ENCODE assay signal across 25 cellular contexts in genomic region chr11:96680515-96680914, GRCh38.
"Had no signal": no experiment of that assay in that cellular context is flagged by ENCODE, and none has a peak within 500 bp of the region (broad histone marks: within the 10 kb centered on the region; RNA-seq: fewer than 3 reads in every experiment).

No MANE protein-coding gene starts in this region.

- H3K4me2 ChIP-seq: smooth muscle cell had no signal

- H3K4me1 Mint-ChIP-seq: memory B cell; naive thymus-derived CD4-positive, alpha-beta T cell; stimulated activated naive CD8-positive, alpha-beta T cell treated with anti-CD3 and anti-CD28 coated beads, Interleukin-15, amount 100 ng/mL, for 72 hours had no signal

- H3K27me3 ChIP-seq: right atrium auricular region had no signal

- ATAC-seq: effector memory CD8-positive, alpha-beta T cell; left lobe of liver; naive thymus-derived CD4-positive, alpha-beta T cell; sciatic nerve; stimulated activated naive CD8-positive, alpha-beta T cell treated with anti-CD3 and anti-CD28 coated beads, Interleukin-15, amount 100 ng/mL, for 72 hours had no signal

- H3K27me3 Mint-ChIP-seq: effector memory CD8-positive, alpha-beta T cell; memory B cell; naive thymus-derived CD4-positive, alpha-beta T cell; stimulated activated naive CD8-positive, alpha-beta T cell treated with anti-CD3 and anti-CD28 coated beads, Interleukin-15, amount 100 ng/mL, for 72 hours had no signal

- FAIRE-seq: endometrium, frontal cortex, keratinocyte had no signal

- H3K36me3 Mint-ChIP-seq: memory B cell; mesothelial cell of epicardium; naive thymus-derived CD4-positive, alpha-beta T cell had no signal

- H3K27ac ChIP-seq: coronary artery, prostate gland, right atrium auricular region, suprapubic skin had no signal

- H3K4me3 Mint-ChIP-seq: effector memory CD8-positive, alpha-beta T cell; memory B cell; mesothelial cell of epicardium; naive thymus-derived CD4-positive, alpha-beta T cell; nephron; stimulated activated naive CD8-positive, alpha-beta T cell treated with anti-CD3 and anti-CD28 coated beads, Interleukin-15, amount 100 ng/mL, for 72 hours had no signal

- DNase-seq: effector memory CD8-positive, alpha-beta T cell; erythroblast; naive thymus-derived CD4-positive, alpha-beta T cell; nucleus accumbens; stimulated activated CD4-positive, alpha-beta T cell treated with anti-CD3 and anti-CD28 coated beads, Interleukin-12 subunit alpha, Interleukin-12 subunit beta, amount 100 ng/mL, for 4 hours; stimulated activated CD4-positive, alpha-beta T cell treated with anti-CD3 and anti-CD28 coated beads, Interleukin-1b, Interleukin-23, amount 100 ng/mL, for 48 hours; stimulated activated CD4-positive, alpha-beta T cell treated with anti-CD3 and anti-CD28 coated beads, Interleukin-4, amount 100 ng/mL, for 1 hour; stimulated activated CD8-positive, alpha-beta memory T cell treated with anti-CD3 and anti-CD28 coated beads, Interleukin-4, amount 100 ng/mL, for 48 hours; stimulated activated naive CD4-positive, alpha-beta T cell; stimulated activated naive CD8-positive, alpha-beta T cell treated with anti-CD3 and anti-CD28 coated beads, Interleukin-15, amount 100 ng/mL, for 72 hours; trophoblast cell had no signal

- H3K36me3 ChIP-seq: prostate gland, right atrium auricular region, suprapubic skin had no signal

- H3K4me3 ChIP-seq: coronary artery, lung, prostate gland, right atrium auricular region, smooth muscle cell, suprapubic skin had no signal

- H3K4me1 ChIP-seq: prostate gland, right atrium auricular region, suprapubic skin had no signal

- H3K9me3 ChIP-seq: prostate gland, right atrium auricular region, suprapubic skin had no signal

- H3K27ac Mint-ChIP-seq: effector memory CD8-positive, alpha-beta T cell; memory B cell; mesothelial cell of epicardium; naive thymus-derived CD4-positive, alpha-beta T cell; nephron; stimulated activated naive CD8-positive, alpha-beta T cell treated with anti-CD3 and anti-CD28 coated beads, Interleukin-15, amount 100 ng/mL, for 72 hours had no signal
